Comparison of ENCODE assay signal across 9 cellular contexts in the genomic region with DNA sequence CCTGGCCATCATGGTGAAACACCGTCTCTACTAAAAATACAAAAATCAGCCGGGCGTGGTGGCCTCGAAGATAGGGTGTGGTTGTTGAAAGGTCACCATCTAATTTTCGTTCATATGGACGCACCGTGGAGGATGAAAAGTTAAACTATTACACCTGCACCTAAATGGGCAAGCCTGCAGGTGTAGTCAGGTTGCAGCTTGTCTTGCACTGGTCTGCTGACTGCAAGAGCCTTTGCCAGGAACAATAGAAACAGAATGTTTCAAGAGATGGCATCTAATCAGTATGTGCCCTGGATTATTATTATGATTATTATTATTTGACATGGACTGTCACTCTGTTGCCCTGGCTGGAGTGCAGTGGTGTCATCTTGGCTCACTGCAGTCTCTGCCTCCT. TPM values are rescaled to one million over a fixed set of nuclear protein-coding genes. Genes with fewer than 3 reads are reported as not detected.
A peak's percentile ranks its signal among the peaks of the same experiment; 100 is the strongest.
DNase-seq lines count a peak whose midpoint lies in the region; ATAC-seq and TF ChIP-seq lines count a peak whose summit lies in the region.
"Had no signal": no experiment of that assay in that cellular context is flagged by ENCODE, and none has a peak within 500 bp of the region (broad histone marks: within the 10 kb centered on the region; RNA-seq: fewer than 3 reads in every experiment).

No MANE protein-coding gene starts in this region.

- no peak for TF ChIP-seq CTCF in left ventricle myocardium inferior (IDR thresholded peaks at IDR 0.05; ENCODE audit: borderline replicate concordance)
- TF ChIP-seq CTCF in brain (conservative IDR thresholded peaks at IDR 0.05): no peak

- no peak overlapping the region for H3K27ac ChIP-seq in left ventricle myocardium inferior (replicated peaks)
- H3K27ac ChIP-seq in mesodermal cell (ENCODE audit: low read depth, low read length, severe bottlenecking): no peak overlapping the region
- H3K27ac ChIP-seq in aorta (ENCODE audit: low read depth in 1 of 2, low read length in 2 of 2): no peak overlapping the region

- H3K9me3 Mint-ChIP-seq in brain: no peaks in the 10 kb centered on the region

- H3K27ac Mint-ChIP-seq in brain: peak overlapping the region in 3 of 5 experiments; percentile 46 to 83 (median 64)

- no peaks in the 10 kb centered on the region for H3K27me3 Mint-ChIP-seq in brain

- peaks cover 53% of the 10 kb centered on the region for H3K4me1 Mint-ChIP-seq in brain

- peak overlapping the region; percentile 89 to 96 (median 93) for H3K4me3 Mint-ChIP-seq in brain

- H3K36me3 Mint-ChIP-seq in brain: peaks cover 31% of the 10 kb centered on the region

- H3K4me1 ChIP-seq in left ventricle myocardium inferior (peaks cover 40% of the 10 kb centered on the region), mesodermal cell (ENCODE audit: control insufficient read depth, insufficient read depth, low read length, poor library complexity, severe bottlenecking) (peaks cover 6% of the 10 kb centered on the region), aorta (ENCODE audit: control insufficient read depth in 1 of 2, insufficient read depth in 2 of 2, low read length in 2 of 2) (no peaks in the 10 kb centered on the region)

- peaks cover 40% of the 10 kb centered on the region for H3K36me3 ChIP-seq in left ventricle myocardium inferior
- H3K36me3 ChIP-seq in mesodermal cell (ENCODE audit: control insufficient read depth, insufficient read depth, low read length): peaks cover 37% of the 10 kb centered on the region
- H3K36me3 ChIP-seq in aorta (ENCODE audit: control insufficient read depth in 1 of 2, insufficient read depth in 2 of 2, low read length in 1 of 2): no peaks in the 10 kb centered on the region

- H3K9me3 ChIP-seq in left ventricle myocardium inferior (replicated peaks) (no peaks in the 10 kb centered on the region), mesodermal cell (ENCODE audit: control insufficient read depth, low read length) (no peaks in the 10 kb centered on the region), aorta (ENCODE audit: control insufficient read depth, low read length) (no peaks in the 10 kb centered on the region)

- H3K27me3 ChIP-seq in left ventricle myocardium inferior (ENCODE audit: low read depth) (no peaks in the 10 kb centered on the region), aorta (ENCODE audit: control insufficient read depth in 1 of 2, insufficient read depth in 2 of 2, low read length in 1 of 2) (no peaks in the 10 kb centered on the region)

- no peak for DNase-seq in left ventricle myocardium inferior
- DNase-seq in Right ventricle myocardium superior: no peak
- DNase-seq in aorta: no peak
- no peak for DNase-seq in LoVo (ENCODE audit: low spot score)
- DNase-seq in dermis blood vessel endothelial cell: no peak
- DNase-seq: NCI-H1092 had no signal

- intact Hi-C loops in left ventricle myocardium inferior (cut with micrococcal nuclease) (no loop called here), Right ventricle myocardium superior (cut with DNase I) (no loop called here), aorta (cut with DNase I) (loop anchor here in 1 of 2 donors (5.0 kb wide), 1 partner anchor 152 kb away; no protein-coding TSS in a partner anchor)

- peak overlapping the region; percentile 97 for H3K4me3 ChIP-seq in left ventricle myocardium inferior
- peak overlapping the region; percentile 83 for H3K4me3 ChIP-seq in mesodermal cell (ENCODE audit: extremely low read depth, insufficient read depth, low read length, poor library complexity, severe bottlenecking)
- peak overlapping the region; percentile 69 to 91 for H3K4me3 ChIP-seq in aorta (ENCODE audit: low read length in 2 of 2)

- WGBS in mesodermal cell (ENCODE audit: insufficient coverage in 2 of 2), 2 experiments: 92 to 94% methylated on average over 3 to 5 of the region's 7 CpGs
- 65 to 72% methylated on average over 7 of the region's 7 CpGs for WGBS in aorta, 2 donors

- ATAC-seq in Right ventricle myocardium superior (ENCODE audit: poor library complexity) (no peak), aorta (ENCODE audit: low FRiP score) (no peak), GM21723 (IDR thresholded peaks at IDR 0.05; ENCODE audit: unreplicated experiment) (no peak)

RNA-seq across cellular contexts. Expression of gene NADSYN1, which starts 0.9 kb away (rescaled TPM):
- total RNA-seq in left ventricle myocardium inferior (17.5 TPM), Right ventricle myocardium superior (18.5 TPM), aorta (10 to 100 TPM; 52.1 to 88.3 TPM), dermis blood vessel endothelial cell (92.2 and 128 TPM in 2 replicates)
- polyA plus RNA-seq in brain (ENCODE audit: insufficient read depth, low read depth, low replicate concordance) (16.2 TPM), aorta (100 to 1,000 TPM in 1 of 2 donors, 10 to 100 TPM in 1; 22.7 to 137 TPM)
- 38.5 TPM for polyA plus RNA-seq in mesodermal cell (2013, experiment 1 of 2)
- polyA plus RNA-seq in mesodermal cell (2013, experiment 2 of 2): 35.6 TPM

RNA-seq across cellular contexts. Expression of gene DHCR7, which starts 5.7 kb away (rescaled TPM):
- total RNA-seq in left ventricle myocardium inferior (39.1 TPM), Right ventricle myocardium superior (48.5 TPM), aorta (10 to 100 TPM; 22.0 to 27.8 TPM), dermis blood vessel endothelial cell (41.9 and 110 TPM in 2 replicates)
- polyA plus RNA-seq in brain (ENCODE audit: insufficient read depth, low read depth, low replicate concordance) (108 TPM), aorta (1 to 10 TPM; 4.2 to 4.3 TPM)
- 156 TPM for polyA plus RNA-seq in mesodermal cell (2013, experiment 1 of 2)
- polyA plus RNA-seq in mesodermal cell (2013, experiment 2 of 2): 122 TPM
